Comparison of ENCODE assay signal across 29 cellular contexts in the genomic region with DNA sequence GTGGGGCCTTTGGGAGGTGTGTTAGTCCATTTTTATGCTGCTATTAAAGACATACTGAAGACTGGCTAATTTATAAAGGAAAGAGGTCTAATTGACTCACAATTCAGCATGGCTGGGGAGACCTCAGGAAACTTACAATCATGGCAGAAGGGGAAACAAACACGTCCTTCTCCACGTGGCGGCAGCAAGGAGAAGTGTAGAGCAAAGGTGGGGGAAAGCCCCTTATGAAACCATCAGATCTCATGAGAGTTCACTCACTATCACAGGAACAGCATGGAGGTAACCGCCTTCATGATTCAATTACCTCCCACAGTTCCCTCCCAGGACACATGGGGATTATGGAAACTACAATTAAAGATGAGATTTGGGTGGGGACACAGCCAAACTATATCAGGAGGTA.
A peak's percentile ranks its signal among the peaks of the same experiment; 100 is the strongest.
DNase-seq lines count a peak whose midpoint lies in the region; ATAC-seq and TF ChIP-seq lines count a peak whose summit lies in the region.
"Had no signal": no experiment of that assay in that cellular context is flagged by ENCODE, and none has a peak within 500 bp of the region (broad histone marks: within the 10 kb centered on the region; RNA-seq: fewer than 3 reads in every experiment).

No MANE protein-coding gene starts in this region.

- peak; percentile 13 for TF ChIP-seq CTCF in neural progenitor cell (IDR thresholded peaks at IDR 0.05)
- TF ChIP-seq CTCF in upper lobe of left lung (IDR thresholded peaks at IDR 0.05): no peak
- TF ChIP-seq CTCF in thyroid gland (IDR thresholded peaks at IDR 0.05): no peak

- H3K9me3 ChIP-seq in Karpas-422 (ENCODE audit: low read length) (no peaks in the 10 kb centered on the region), neural progenitor cell (ENCODE audit: low read depth) (no peaks in the 10 kb centered on the region), upper lobe of left lung (no peaks in the 10 kb centered on the region), thyroid gland (no peaks in the 10 kb centered on the region)
- H3K9me3 ChIP-seq: ovary, SJSA1 had no signal

- no peaks in the 10 kb centered on the region for H3K36me3 Mint-ChIP-seq in neural progenitor cell
- H3K36me3 Mint-ChIP-seq: activated CD4-positive, alpha-beta memory T cell treated with anti-CD3 and anti-CD28 coated beads for 36 hours; CD4-positive, CD25-positive, alpha-beta regulatory T cell; type B pancreatic cell had no signal

- TF ChIP-seq EP300 in upper lobe of left lung (IDR thresholded peaks at IDR 0.05): no peak

- H3K27me3 Mint-ChIP-seq in neural progenitor cell (ENCODE audit: insufficient read depth, low read depth): peaks cover 5% of the 10 kb centered on the region
- H3K27me3 Mint-ChIP-seq: CD4-positive, CD25-positive, alpha-beta regulatory T cell had no signal

- intact Hi-C loops in thyroid gland (cut with DNase I): no loop called here

- no peaks in the 10 kb centered on the region for H3K9me3 Mint-ChIP-seq in neural progenitor cell
- H3K9me3 Mint-ChIP-seq: activated CD4-positive, alpha-beta memory T cell treated with anti-CD3 and anti-CD28 coated beads for 36 hours; activated T-helper 1 cell treated with anti-CD3 and anti-CD28 coated beads, Interleukin-12 subunit alpha, Interleukin-12 subunit beta, Interleukin-2, Interleukin-4 antibody, amounts not matched to agents 30 ng/mL and 10 ng/mL and 1 ng/mL, durations not matched to agents 14 hours and 24 hours and 36 hours; effector memory CD8-positive, alpha-beta T cell; nephron; type B pancreatic cell had no signal

- H3K27ac Mint-ChIP-seq in neural progenitor cell: no peak overlapping the region
- H3K27ac Mint-ChIP-seq: activated CD4-positive, alpha-beta memory T cell treated with anti-CD3 and anti-CD28 coated beads for 36 hours; activated T-helper 1 cell treated with anti-CD3 and anti-CD28 coated beads, Interleukin-12 subunit alpha, Interleukin-12 subunit beta, Interleukin-2, Interleukin-4 antibody, amounts not matched to agents 30 ng/mL and 10 ng/mL and 1 ng/mL, durations not matched to agents 14 hours and 24 hours and 36 hours; CD4-positive, CD25-positive, alpha-beta regulatory T cell; effector memory CD8-positive, alpha-beta T cell; nephron; type B pancreatic cell had no signal

- H3K36me3 ChIP-seq in Karpas-422 (ENCODE audit: insufficient read depth, low read length) (no peaks in the 10 kb centered on the region), neural progenitor cell (no peaks in the 10 kb centered on the region), upper lobe of left lung (no peaks in the 10 kb centered on the region), thyroid gland (no peaks in the 10 kb centered on the region)
- H3K36me3 ChIP-seq: ovary, SJSA1 had no signal

- 51 to 59% methylated on average over 4 of the region's 4 CpGs for WGBS in upper lobe of left lung, 2 donors
- 40 to 43% methylated on average over 4 of the region's 4 CpGs for WGBS in thyroid gland, 2 donors

- ATAC-seq in GM19397 (IDR thresholded peaks at IDR 0.05; ENCODE audit: unreplicated experiment): peak; percentile 54
- no peak for ATAC-seq in upper lobe of left lung (ENCODE audit: low FRiP score in 2 of 2)
- ATAC-seq: effector memory CD8-positive, alpha-beta T cell; left colon had no signal

- no peak overlapping the region for H3K4me3 Mint-ChIP-seq in neural progenitor cell
- H3K4me3 Mint-ChIP-seq: activated CD4-positive, alpha-beta memory T cell treated with anti-CD3 and anti-CD28 coated beads for 36 hours; activated T-helper 1 cell treated with anti-CD3 and anti-CD28 coated beads, Interleukin-12 subunit alpha, Interleukin-12 subunit beta, Interleukin-2, Interleukin-4 antibody, amounts not matched to agents 30 ng/mL and 10 ng/mL and 1 ng/mL, durations not matched to agents 14 hours and 24 hours and 36 hours; CD4-positive, CD25-positive, alpha-beta regulatory T cell; effector memory CD8-positive, alpha-beta T cell; nephron; type B pancreatic cell had no signal

- no peaks in the 10 kb centered on the region for H3K4me1 Mint-ChIP-seq in neural progenitor cell

- TF ChIP-seq POLR2A in upper lobe of left lung (IDR thresholded peaks at IDR 0.05) (no peak), thyroid gland (IDR thresholded peaks at IDR 0.05) (no peak)

- H2AFZ ChIP-seq in Karpas-422 (ENCODE audit: low read length) (no peak overlapping the region), neural progenitor cell (replicated peaks) (no peak overlapping the region)

- H3K4me3 ChIP-seq in Karpas-422 (ENCODE audit: low read length) (no peak overlapping the region), neural progenitor cell (no peak overlapping the region), upper lobe of left lung (no peak overlapping the region), thyroid gland (replicated peaks in 1 of 3) (no peak overlapping the region)
- H3K4me3 ChIP-seq: ovary, SJSA1 had no signal

- H3K79me2 ChIP-seq in Karpas-422 (ENCODE audit: low read length): no peaks in the 10 kb centered on the region
- no peaks in the 10 kb centered on the region for H3K79me2 ChIP-seq in neural progenitor cell (ENCODE audit: low read depth)

- no peaks in the 10 kb centered on the region for H3K27me3 ChIP-seq in Karpas-422 (ENCODE audit: low read length)
- no peaks in the 10 kb centered on the region for H3K27me3 ChIP-seq in neural progenitor cell
- no peaks in the 10 kb centered on the region for H3K27me3 ChIP-seq in upper lobe of left lung
- H3K27me3 ChIP-seq in thyroid gland: no peaks in the 10 kb centered on the region
- H3K27me3 ChIP-seq: ovary, SJSA1 had no signal

- H3K27ac ChIP-seq in Karpas-422 (ENCODE audit: low read length) (no peak overlapping the region), neural progenitor cell (no peak overlapping the region), upper lobe of left lung (no peak overlapping the region), thyroid gland (no peak overlapping the region)
- H3K27ac ChIP-seq: HL-60, KMS-11, ovary, SJSA1 had no signal

- no peaks in the 10 kb centered on the region for H3K9me2 ChIP-seq in Karpas-422 (replicated peaks; ENCODE audit: insufficient read depth, low read length)

- peak; percentile 5 for DNase-seq in activated CD4-positive, alpha-beta T cell treated with anti-CD3 and anti-CD28 coated beads for 48 hours
- no peak for DNase-seq in activated CD4-positive, alpha-beta T cell treated with anti-CD3 and anti-CD28 coated beads for 4 hours
- peak; percentile 52 for DNase-seq in Karpas-422
- no peak for DNase-seq in neural progenitor cell (ENCODE audit: low spot score)
- no peak for DNase-seq in upper lobe of left lung
- no peak for DNase-seq in activated CD4-positive, CD25-positive, alpha-beta regulatory T cell (lab: John Stamatoyannopoulos, UW)
- DNase-seq in thyroid gland: no peak
- DNase-seq: activated CD4-positive, alpha-beta memory T cell treated with anti-CD3 and anti-CD28 coated beads for 36 hours; activated naive CD4-positive, alpha-beta T cell treated with Interleukin-2 at 50 U/mL for 16 hours; caudate nucleus; CD4-positive, CD25-positive, alpha-beta regulatory T cell; effector memory CD8-positive, alpha-beta T cell; erythroblast; glutamatergic neuron; left colon; NCI-H1417; NCI-H2029; NCI-H2227 treated with DMSO at 0.1 percent for 48 hours; ovary; RPMI8226; stimulated activated CD4-positive, alpha-beta T cell treated with anti-CD3 and anti-CD28 coated beads, Interleukin-15, amount 100 ng/mL, for 24 hours; stimulated activated CD4-positive, alpha-beta T cell treated with anti-CD3 and anti-CD28 coated beads, Interleukin-4, amount 100 ng/mL, for 4 hours had no signal

- no peaks in the 10 kb centered on the region for H3K4me1 ChIP-seq in Karpas-422 (ENCODE audit: low read length)
- no peaks in the 10 kb centered on the region for H3K4me1 ChIP-seq in neural progenitor cell
- no peaks in the 10 kb centered on the region for H3K4me1 ChIP-seq in upper lobe of left lung
- no peaks in the 10 kb centered on the region for H3K4me1 ChIP-seq in thyroid gland
- H3K4me1 ChIP-seq: SJSA1 had no signal

- H3F3A ChIP-seq in neural progenitor cell (ENCODE audit: low read depth): no peaks in the 10 kb centered on the region

- no peak overlapping the region for H3K4me2 ChIP-seq in Karpas-422 (ENCODE audit: low read depth, low read length, poor library complexity, severe bottlenecking)
- H3K4me2 ChIP-seq in neural progenitor cell: no peak overlapping the region
- H3K4me2 ChIP-seq: KMS-11 had no signal

- no peak overlapping the region for H3K9ac ChIP-seq in Karpas-422 (ENCODE audit: low read length)
- H3K9ac ChIP-seq in neural progenitor cell: no peak overlapping the region
- H3K9ac ChIP-seq: KMS-11 had no signal

- no peaks in the 10 kb centered on the region for H4K20me1 ChIP-seq in Karpas-422 (ENCODE audit: insufficient read depth, low read depth, low read length)
- no peaks in the 10 kb centered on the region for H4K20me1 ChIP-seq in neural progenitor cell (ENCODE audit: low read depth)

Comparison
In these comparisons a context has a peak if more than half of its experiments do, and no peak if none do; other contexts are left out.
1. DNase-seq: peak in activated CD4-positive, alpha-beta T cell treated with anti-CD3 and anti-CD28 coated beads for 48 hours (single experiment) and Karpas-422 (single experiment); none in activated CD4-positive, alpha-beta T cell treated with anti-CD3 and anti-CD28 coated beads for 4 hours (0 of 2), neural progenitor cell (single experiment), upper lobe of left lung (0 of 2), activated CD4-positive, CD25-positive, alpha-beta regulatory T cell (0 of 4) and thyroid gland (0 of 2).